ENCODE assay signal across 8 cellular contexts in the genomic region with DNA sequence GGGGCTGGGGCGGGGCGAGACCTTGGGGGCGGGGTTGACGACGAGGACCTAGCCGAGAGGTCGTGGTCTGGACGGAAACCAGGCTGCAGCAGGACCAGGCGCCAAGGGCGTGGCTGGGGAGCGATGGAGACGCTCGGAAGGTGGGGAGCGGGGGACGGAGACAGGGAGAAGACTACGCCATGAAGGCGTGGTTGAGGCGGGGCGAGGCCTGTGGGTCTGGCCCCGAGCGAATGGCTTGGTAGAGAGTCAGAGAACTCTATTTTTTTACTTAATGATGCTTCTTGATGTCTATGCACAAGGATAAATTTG. TPM values are rescaled to one million over a fixed set of nuclear protein-coding genes. Genes with fewer than 3 reads are reported as not detected.
DNase-seq lines count a peak whose midpoint lies in the region; ATAC-seq and TF ChIP-seq lines count a peak whose summit lies in the region.

No MANE protein-coding gene starts in this region.

- ATAC-seq in GM18508 (IDR thresholded peaks at IDR 0.05; ENCODE audit: insufficient read depth, unreplicated experiment): peak; percentile 42
- no peak for ATAC-seq in GM19351 (IDR thresholded peaks at IDR 0.05; ENCODE audit: unreplicated experiment)

- no peak for TF ChIP-seq POLR2A in sigmoid colon (IDR thresholded peaks at IDR 0.05)

- TF ChIP-seq CTCF in epithelial cell of esophagus (IDR thresholded peaks at IDR 0.05; ENCODE audit: insufficient read depth, low read depth, low read length, missing control alignments) (no peak), sigmoid colon (IDR thresholded peaks at IDR 0.05) (no peak)

- H3K9me3 ChIP-seq in sigmoid colon: no peaks in the 10 kb centered on the region

- H3K27me3 ChIP-seq in sigmoid colon: no peaks in the 10 kb centered on the region

- WGBS in sigmoid colon, 2 donors: 1% methylated on average over 21 of the region's 21 CpGs

- DNase-seq in RPMI7951 (ENCODE audit: low read depth): peak; percentile 97
- no peak for DNase-seq in epithelial cell of esophagus (ENCODE audit: low read depth)
- no peak for DNase-seq in sigmoid colon
- no peak for DNase-seq in CD1c-positive myeloid dendritic cell (ENCODE audit: extremely low spot score)
- no peak for DNase-seq in NK-92 treated with Interleukin-12 subunit alpha and Interleukin-12 subunit beta, amount 100 ng/mL, for 24 hours (lab: John Stamatoyannopoulos, UW)
- DNase-seq in medulla oblongata (ENCODE audit: extremely low spot score): no peak

- peaks cover 0 to 7% (median 0%) of the 10 kb centered on the region in 4 donors for H3K36me3 ChIP-seq in sigmoid colon

- peak overlapping the region; percentile 41 for H3K4me3 ChIP-seq in epithelial cell of esophagus (ENCODE audit: low read length)
- H3K4me3 ChIP-seq in sigmoid colon: peak overlapping the region in 3 of 4 donors; percentile 21 to 59 (median 34)

- no peak for TF ChIP-seq EP300 in sigmoid colon (IDR thresholded peaks at IDR 0.05)

- intact Hi-C loops in sigmoid colon (cut with DNase I): loop anchor here (2.0 to 10.0 kb wide), 2 partner anchors 27 to 385 kb away; a partner anchor contains a TSS

- H3K27ac ChIP-seq in sigmoid colon: peak overlapping the region; percentile 86 to 94 (median 92)

- H3K4me1 ChIP-seq in sigmoid colon: peaks cover 0 to 27% (median 19%) of the 10 kb centered on the region in 4 donors

RNA-seq across cellular contexts. Expression of a gene that starts 0.7 kb away (rescaled TPM):
- 13.9 and 20.9 TPM in 2 replicates for total RNA-seq in RPMI7951 (2014; rRNA removed; shearing (Covaris generic))
- total RNA-seq in sigmoid colon: 10 to 100 TPM; 18.3 to 31.9 (median 26.6) TPM
- polyA plus RNA-seq in sigmoid colon: 10 to 100 TPM; 14.8 to 22.4 (median 18.6) TPM

RNA-seq across cellular contexts. Expression of a gene that starts 8.2 kb away (rescaled TPM):
- 634 and 688 TPM in 2 replicates for total RNA-seq in RPMI7951 (2014; rRNA removed; shearing (Covaris generic))
- total RNA-seq in sigmoid colon: 100 to 1,000 TPM; 518 to 900 (median 674) TPM
- polyA plus RNA-seq in sigmoid colon: 1,000 to 10,000 TPM in 2 of 3 donors, 100 to 1,000 TPM in 1; 532 to 1,128 (median 1,056) TPM

RNA-seq across cellular contexts. Expression of a gene that starts 15.6 kb away (rescaled TPM):
- 137 and 205 TPM in 2 replicates for total RNA-seq in RPMI7951 (2014; rRNA removed; shearing (Covaris generic))
- 100 to 1,000 TPM in 3 of 4 donors, 10 to 100 TPM in 1; 77.5 to 149 (median 142) TPM for total RNA-seq in sigmoid colon
- polyA plus RNA-seq in sigmoid colon: 100 to 1,000 TPM in 2 of 3 donors, 10 to 100 TPM in 1; 87.4 to 122 (median 117) TPM

RNA-seq across cellular contexts. Expression of a gene that starts 51.0 kb away (rescaled TPM):
- 12.4 and 12.6 TPM in 2 replicates for total RNA-seq in RPMI7951 (2014; rRNA removed; shearing (Covaris generic))
- total RNA-seq in sigmoid colon: 10 to 100 TPM; 15.8 to 48.7 (median 23.7) TPM
- 1 to 10 TPM; 3.6 to 6.7 (median 4.6) TPM for polyA plus RNA-seq in sigmoid colon
